1 cellular context compared by ENCODE assay signal in the genomic region with DNA sequence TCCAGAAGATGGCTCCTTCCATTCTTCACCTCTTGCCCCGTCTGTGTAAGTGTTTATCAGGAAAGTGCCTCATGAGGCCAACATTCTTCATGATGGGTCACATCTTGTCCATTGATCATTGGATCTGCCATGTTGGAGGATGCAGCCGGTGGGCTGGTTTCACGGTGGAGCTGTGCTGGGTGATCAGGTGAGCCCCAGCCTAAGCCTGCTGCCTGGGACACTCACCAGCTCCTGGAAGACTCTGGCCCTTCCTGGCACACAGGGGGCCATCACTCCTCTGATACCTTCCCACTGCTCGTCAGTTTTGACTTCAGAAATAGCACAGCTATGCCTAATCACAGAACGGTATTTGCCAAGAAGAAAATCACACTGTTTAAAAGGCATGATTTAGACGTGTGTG.
TF ChIP-seq lines count a peak whose summit lies in the region.

No MANE protein-coding gene starts in this region.

TF ChIP-seq in H1, 55 proteins besides CTCF, POLR2A, EP300 and RAD21:
- TF ChIP-seq, protein P1, sequence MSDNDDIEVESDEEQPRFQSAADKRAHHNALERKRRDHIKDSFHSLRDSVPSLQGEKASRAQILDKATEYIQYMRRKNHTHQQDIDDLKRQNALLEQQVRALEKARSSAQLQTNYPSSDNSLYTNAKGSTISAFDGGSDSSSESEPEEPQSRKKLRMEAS (IDR thresholded peaks at IDR 0.05): no peak
- TF ChIP-seq HDAC2 (IDR thresholded peaks at IDR 0.05; ENCODE audit: borderline replicate concordance in 1 of 2, low read depth in 2 of 2, low read length in 2 of 2) (no peak), RXRA (IDR thresholded peaks at IDR 0.05; ENCODE audit: insufficient read depth, low read depth, low read length) (no peak), SIX5 (IDR thresholded peaks at IDR 0.05; ENCODE audit: low read depth, low read length) (no peak), SUZ12 (IDR thresholded peaks at IDR 0.05; ENCODE audit: low read length) (no peak), NANOG (IDR thresholded peaks at IDR 0.05; ENCODE audit: insufficient read depth, low read depth, low read length, poor library complexity, severe bottlenecking) (no peak), SP2 (IDR thresholded peaks at IDR 0.05; ENCODE audit: low read length) (no peak), EZH2 (IDR thresholded peaks at IDR 0.05; ENCODE audit: low read depth, low read length, severe bottlenecking) (no peak)
